ENCODE assay signal across 10 cellular contexts in the genomic region with DNA sequence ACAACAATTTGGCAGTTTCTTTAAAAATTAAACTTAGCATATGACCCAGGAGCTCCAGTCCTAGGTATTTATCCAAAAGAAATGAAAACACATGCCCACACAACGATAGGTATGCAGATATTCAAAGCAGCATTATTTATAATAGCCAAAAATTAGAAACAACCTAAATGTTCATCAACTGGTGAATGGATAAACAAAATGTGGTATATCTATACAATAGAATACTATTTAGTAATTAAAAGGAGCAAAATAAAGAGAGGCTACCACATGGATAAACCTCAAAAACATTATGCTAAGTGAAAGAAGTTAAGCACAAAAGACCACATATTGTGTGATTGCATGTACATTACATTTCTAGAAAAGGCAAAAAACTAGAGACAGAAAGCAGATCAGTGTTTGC.
"Had no signal": no experiment of that assay in that cellular context is flagged by ENCODE, and none has a peak within 500 bp of the region (broad histone marks: within the 10 kb centered on the region; RNA-seq: fewer than 3 reads in every experiment).

No MANE protein-coding gene starts in this region.

- H2AFZ ChIP-seq: GM23248, GM23338 had no signal

- H3K4me1 ChIP-seq: HAP-1 had no signal

- H3K9me3 ChIP-seq: HAP-1 had no signal

- FAIRE-seq: H1, H54 had no signal

- H3K9ac ChIP-seq: GM23248 had no signal

- H3K4me2 ChIP-seq: GM23338 had no signal

- H3K27ac Mint-ChIP-seq: GM23338, H9, HFFc6 had no signal

- H3K4me3 ChIP-seq: GM23248, GM23338, HAP-1 had no signal

- H3K27ac ChIP-seq: GM23248 had no signal

- H3K36me3 ChIP-seq: HAP-1 had no signal

- H3K4me3 Mint-ChIP-seq: GM23338, H9, HFFc6 had no signal

- DNase-seq: GOT3, H7, H9, HFFc6 had no signal

- ATAC-seq: GM23338, HCT116 had no signal
